ENCODE assay signal across 9 cellular contexts in genomic region chr7:7569113-7569527, GRCh38. TPM values are rescaled to one million over a fixed set of nuclear protein-coding genes. Genes with fewer than 3 reads are reported as not detected.
DNase-seq lines count a peak whose midpoint lies in the region; ATAC-seq, FAIRE-seq and TF ChIP-seq lines count a peak whose summit lies in the region.
"Had no signal": no experiment of that assay in that cellular context is flagged by ENCODE, and none has a peak within 500 bp of the region (broad histone marks: within the 10 kb centered on the region; RNA-seq: fewer than 3 reads in every experiment).

No MANE protein-coding gene starts in this region.

- TF ChIP-seq POLR2A in GM12878 (IDR thresholded peaks at IDR 0.05; ENCODE audit: low read depth, low read length): no peak

- H2AFZ ChIP-seq in GM12878 (ENCODE audit: control insufficient read depth, low read depth, low read length): no peak overlapping the region; the same call in 1 of the 2 replicates

- peak; percentile 56 to 63; a peak in 3 of 4 replicates for TF ChIP-seq EP300 in GM12878 (IDR thresholded peaks at IDR 0.05; ENCODE audit: borderline replicate concordance in 1 of 2, control insufficient read depth in 1 of 2, low read depth in 2 of 2, low read length in 2 of 2)

- peaks cover 47% of the 10 kb centered on the region for H3K4me1 ChIP-seq in CD8-positive, alpha-beta memory T cell (ENCODE audit: insufficient read depth, low read length)
- H3K4me1 ChIP-seq in GM12878 (ENCODE audit: control insufficient read depth, insufficient read depth, low read length): peaks cover 14% of the 10 kb centered on the region

- H3K4me1 Mint-ChIP-seq in CD8-positive, alpha-beta memory T cell: peaks cover 35 to 52% (median 39%) of the 10 kb centered on the region in 3 donors
- H3K4me1 Mint-ChIP-seq in type B pancreatic cell (ENCODE audit: unreplicated experiment): peaks cover 25% of the 10 kb centered on the region

- no peaks in the 10 kb centered on the region for H4K20me1 ChIP-seq in GM12878 (ENCODE audit: control insufficient read depth, insufficient read depth)

- intact Hi-C loops in GM12878 (cut with micrococcal nuclease; ENCODE audit: unreplicated experiment): loop anchor here (2.0 to 5.0 kb wide), 6 partner anchors 72 to 548 kb away; partner anchors contain the start of genes GLCCI1 and UMAD1

- peak; percentile 42 for ATAC-seq in GM19455 (IDR thresholded peaks at IDR 0.05; ENCODE audit: unreplicated experiment)
- peak; percentile 29 for ATAC-seq in HG03558 (IDR thresholded peaks at IDR 0.05; ENCODE audit: extremely low read depth, unreplicated experiment)
- ATAC-seq in GM12878: peak; percentile 68

- TF ChIP-seq CTCF in GM12878 (IDR thresholded peaks at IDR 0.05 in 2 of 3, conservative IDR thresholded peaks at IDR 0.05 in 1 of 3; ENCODE audit: control insufficient read depth in 2 of 3, extremely low read depth in 1 of 3, insufficient read depth in 1 of 3, low read depth in 3 of 3, low read length in 3 of 3): no peak
- TF ChIP-seq CTCF in type B pancreatic cell (conservative IDR thresholded peaks at IDR 0.05): no peak

- DNase-seq in CD8-positive, alpha-beta memory T cell: peak in 2 of 5 donors; percentile 39 to 53
- DNase-seq in GM12878 (ENCODE audit: low read depth, low spot score): peak; percentile 53
- DNase-seq in type B pancreatic cell (ENCODE audit: extremely low spot score, unreplicated experiment): no peak
- no peak for DNase-seq in NCI-H774 (lab: John Stamatoyannopoulos, UW)
- no peak for DNase-seq in T-helper 9 cell
- no peak for DNase-seq in activated CD4-positive, CD25-positive, alpha-beta regulatory T cell treated with anti-CD3 and anti-CD28 coated beads, Interleukin-2, amount 50 U/mL, for 72 hours

- POLR2A ChIA-PET in CD8-positive, alpha-beta memory T cell (lab: Charles Lee): interaction anchor here (1.5 kb wide), 1 partner anchor 72 kb away, joined by 5 read pairs; the partner anchor contains the start of gene UMAD1
- POLR2A ChIA-PET in GM12878 (lab: Charles Lee): interaction anchor here (0.7 to 2.7 kb wide), 4 partner anchors 67 to 299 kb away, joined by 3 to 15 read pairs (median 4); partner anchors contain the start of gene UMAD1

- no peaks in the 10 kb centered on the region for H3K9me3 Mint-ChIP-seq in CD8-positive, alpha-beta memory T cell
- peaks cover 6% of the 10 kb centered on the region for H3K9me3 Mint-ChIP-seq in type B pancreatic cell

- peak overlapping the region; percentile 85 for H3K4me2 ChIP-seq in GM12878 (ENCODE audit: control insufficient read depth, insufficient read depth)

- H3K4me3 Mint-ChIP-seq in CD8-positive, alpha-beta memory T cell: peak overlapping the region; percentile 69 to 87 (median 82)
- H3K4me3 Mint-ChIP-seq in type B pancreatic cell: peak overlapping the region; percentile 88

- RAD21 ChIA-PET in GM12878 (lab: Charles Lee; ENCODE audit: unreplicated experiment): interaction anchor here (0.7 to 2.8 kb wide), 10 partner anchors 72 to 727 kb away, joined by 3 to 22 read pairs (median 4); partner anchors contain the start of genes C1GALT1 and UMAD1

- no peaks in the 10 kb centered on the region for H3K9me3 ChIP-seq in CD8-positive, alpha-beta memory T cell (ENCODE audit: low read length)
- peaks cover 3% of the 10 kb centered on the region; the same call in 2 of the 3 replicates for H3K9me3 ChIP-seq in GM12878 (replicated peaks; ENCODE audit: control insufficient read depth, insufficient read depth, low read length)

- FAIRE-seq in GM12878 (lab: Jason Lieb, UNC): peak; percentile 57
- FAIRE-seq: colon had no signal

- SMC1A ChIA-PET in GM12878 (lab: Charles Lee; ENCODE audit: uncharacterized antibody, unreplicated experiment): interaction anchor here (0.6 to 3.1 kb wide), 16 partner anchors 9 to 645 kb away, joined by 3 to 19 read pairs (median 4); partner anchors contain the start of gene UMAD1

- in situ Hi-C loops in GM12878 (cut with MboI): no loop called here

- H3K27ac ChIP-seq in CD8-positive, alpha-beta memory T cell (ENCODE audit: low read depth, low read length): no peak overlapping the region
- H3K27ac ChIP-seq in GM12878 (ENCODE audit: control insufficient read depth, insufficient read depth): peak overlapping the region; percentile 99

- peaks cover 4% of the 10 kb centered on the region for H3K36me3 ChIP-seq in CD8-positive, alpha-beta memory T cell (ENCODE audit: insufficient read depth, low read length)
- H3K36me3 ChIP-seq in GM12878 (ENCODE audit: control insufficient read depth in 2 of 2, insufficient read depth in 2 of 2, low read length in 1 of 2): peaks cover 0 to 12% of the 10 kb centered on the region in 2 experiments; a peak in 2 of 4 replicates

- no peaks in the 10 kb centered on the region for H3K27me3 ChIP-seq in CD8-positive, alpha-beta memory T cell (ENCODE audit: insufficient read depth, low read length, poor library complexity, severe bottlenecking)
- no peaks in the 10 kb centered on the region for H3K27me3 ChIP-seq in GM12878 (replicated peaks in 1 of 2; ENCODE audit: control insufficient read depth in 2 of 2, insufficient read depth in 2 of 2, low read length in 1 of 2)

- H3K4me3 ChIP-seq in CD8-positive, alpha-beta memory T cell (ENCODE audit: low read length): peak overlapping the region; percentile 2
- H3K4me3 ChIP-seq in GM12878: peak overlapping the region; percentile 89

- H3K27me3 Mint-ChIP-seq in CD8-positive, alpha-beta memory T cell: no peaks in the 10 kb centered on the region
- no peaks in the 10 kb centered on the region for H3K27me3 Mint-ChIP-seq in type B pancreatic cell

- H3K36me3 Mint-ChIP-seq in CD8-positive, alpha-beta memory T cell: peaks cover 2 to 18% (median 5%) of the 10 kb centered on the region in 3 donors
- peaks cover 42% of the 10 kb centered on the region for H3K36me3 Mint-ChIP-seq in type B pancreatic cell

- peaks cover 72% of the 10 kb centered on the region for H3K79me2 ChIP-seq in GM12878 (ENCODE audit: control insufficient read depth, insufficient read depth, low read length)

- no TSS peak for BruUV-seq in GM12878 (replicated peaks; lab: Mats Ljungman, UMichigan)

- H3K27ac Mint-ChIP-seq in CD8-positive, alpha-beta memory T cell: peak overlapping the region; percentile 81 to 95 (median 90)
- peak overlapping the region; percentile 77 for H3K27ac Mint-ChIP-seq in type B pancreatic cell

- 1% methylated on average over 5 of the region's 5 CpGs for WGBS in GM12878 (ENCODE audit: insufficient coverage, insufficient replicate concordance, low lambda C conversion rate, missing lambda C conversion rate)

- no peak for TF ChIP-seq RAD21 in GM12878 (IDR thresholded peaks at IDR 0.05; ENCODE audit: insufficient read depth, low read depth, low read length)

- H3K9ac ChIP-seq in GM12878 (ENCODE audit: control insufficient read depth, insufficient read depth, low read length): peak overlapping the region; percentile 93

- CTCF ChIA-PET in CD8-positive, alpha-beta memory T cell (lab: Charles Lee): no interaction called here
- CTCF ChIA-PET in GM12878 (lab: Yijun Ruan, JAX): interaction anchor here (0.9 to 1.6 kb wide), 5 partner anchors 26 to 466 kb away, joined by 3 to 4 read pairs (median 3); partner anchors contain the start of gene UMAD1

TF ChIP-seq in GM12878, 131 proteins besides CTCF, POLR2A, EP300 and RAD21 (continues in another document):
- peak; percentile 42; the same call in 1 of the 2 replicates for TF ChIP-seq SMAD5 (IDR thresholded peaks at IDR 0.05; ENCODE audit: low read depth)
- TF ChIP-seq SMAD1 (IDR thresholded peaks at IDR 0.05; ENCODE audit: low read depth, partially characterized antibody): no peak

RNA-seq across cellular contexts. Expression of gene MIOS, which starts 2.4 kb away (rescaled TPM):
- total RNA-seq in CD8-positive, alpha-beta memory T cell: 10 to 100 TPM; 38.2 to 38.7 TPM
- polyA plus RNA-seq in CD8-positive, alpha-beta memory T cell: 18.8 TPM
- total RNA-seq in GM12878 (2013; cell fraction: nucleolus; rRNA removed): 430 and 456 TPM in 2 replicates
- 59.7 and 66.3 TPM in 2 replicates for total RNA-seq in GM12878 (2014; rRNA removed)
- total RNA-seq in GM12878 (2014; rRNA removed; fragmentation: Illumina TruSeq; extraction: Trizol): 57.4 and 60.5 TPM in 2 replicates
- 54.7 and 56.8 TPM in 2 replicates for total RNA-seq in GM12878 (2021)
- 34.6 TPM for polyA plus RNA-seq in GM12878 (2011; ENCODE audit: low read depth)
- polyA plus RNA-seq in GM12878 (2011; rRNA removed): 94.9 and 153 TPM in 2 replicates
- 40.6 and 45.4 TPM in 2 replicates for polyA plus RNA-seq in GM12878 (2011; cell fraction: cytosol; rRNA removed)
- polyA plus RNA-seq in GM12878 (2011; cell fraction: nucleus; rRNA removed): 67.2 and 74.7 TPM in 2 replicates
- polyA plus RNA-seq in GM12878 (2012): 31.3 and 46.9 TPM in 2 replicates
- polyA plus RNA-seq in GM12878 (2014; fragmentation: Illumina TruSeq; extraction: Trizol): 41.7 and 59.1 TPM in 2 replicates
- polyA plus RNA-seq in GM12878 (2014; fragmentation: Nextera tagmentation; extraction: Ambion mirVana): 10 to 100 TPM; 13.1 to 18.7 TPM
- 32.6 and 44.7 TPM in 2 replicates for polyA plus RNA-seq in GM12878 (2014; rRNA removed)
- 10 to 100 TPM; 52.5 to 55.8 TPM for polyA plus RNA-seq in GM12878 (2016; fragmentation: Nextera tagmentation; extraction: Ambion mirVana)
- polyA minus RNA-seq in GM12878 (2011; rRNA and poly(A)+ RNA removed): 121 and 193 TPM in 2 replicates
- 36.8 and 39.8 TPM in 2 replicates for polyA minus RNA-seq in GM12878 (2011; cell fraction: cytosol; rRNA and poly(A)+ RNA removed)
- polyA minus RNA-seq in GM12878 (2011; cell fraction: nucleus; rRNA and poly(A)+ RNA removed): 174 and 202 TPM in 2 replicates
- total RNA-seq in type B pancreatic cell (ENCODE audit: low replicate concordance): 43.6 and 49.9 TPM in 2 replicates

RNA-seq across cellular contexts. Expression of gene COL28A1, which starts 33.4 kb away (rescaled TPM):
- not detected for total RNA-seq in CD8-positive, alpha-beta memory T cell
- not detected for polyA plus RNA-seq in CD8-positive, alpha-beta memory T cell
- total RNA-seq in GM12878 (2013; cell fraction: nucleolus; rRNA removed): 0.56 and 0.67 TPM in 2 replicates
- not detected in 2 replicates for total RNA-seq in GM12878 (2014; rRNA removed)
- 0.05 TPM in 1 of 2 replicates, not detected in the other for total RNA-seq in GM12878 (2014; rRNA removed; fragmentation: Illumina TruSeq; extraction: Trizol)
- not detected in 2 replicates for total RNA-seq in GM12878 (2021)
- polyA plus RNA-seq in GM12878 (2011; ENCODE audit: low read depth): not detected
- 0.05 and 0.06 TPM in 2 replicates for polyA plus RNA-seq in GM12878 (2011; rRNA removed)
- polyA plus RNA-seq in GM12878 (2011; cell fraction: cytosol; rRNA removed): 0.03 and 0.05 TPM in 2 replicates
- polyA plus RNA-seq in GM12878 (2011; cell fraction: nucleus; rRNA removed): 0.36 and 0.41 TPM in 2 replicates
- 0.06 and 0.08 TPM in 2 replicates for polyA plus RNA-seq in GM12878 (2012)
- polyA plus RNA-seq in GM12878 (2014; fragmentation: Illumina TruSeq; extraction: Trizol): not detected in 2 replicates
- not detected for polyA plus RNA-seq in GM12878 (2014; fragmentation: Nextera tagmentation; extraction: Ambion mirVana)
- 0.22 TPM in 1 of 2 replicates, not detected in the other for polyA plus RNA-seq in GM12878 (2014; rRNA removed)
- not detected for polyA plus RNA-seq in GM12878 (2016; fragmentation: Nextera tagmentation; extraction: Ambion mirVana)
- 0.15 TPM in 2 replicates for polyA minus RNA-seq in GM12878 (2011; rRNA and poly(A)+ RNA removed)
- not detected in 2 replicates for polyA minus RNA-seq in GM12878 (2011; cell fraction: cytosol; rRNA and poly(A)+ RNA removed)
- 0.24 and 0.38 TPM in 2 replicates for polyA minus RNA-seq in GM12878 (2011; cell fraction: nucleus; rRNA and poly(A)+ RNA removed)
- 0.76 and 3.3 TPM in 2 replicates for total RNA-seq in type B pancreatic cell (ENCODE audit: low replicate concordance)
